In the genomic region with DNA sequence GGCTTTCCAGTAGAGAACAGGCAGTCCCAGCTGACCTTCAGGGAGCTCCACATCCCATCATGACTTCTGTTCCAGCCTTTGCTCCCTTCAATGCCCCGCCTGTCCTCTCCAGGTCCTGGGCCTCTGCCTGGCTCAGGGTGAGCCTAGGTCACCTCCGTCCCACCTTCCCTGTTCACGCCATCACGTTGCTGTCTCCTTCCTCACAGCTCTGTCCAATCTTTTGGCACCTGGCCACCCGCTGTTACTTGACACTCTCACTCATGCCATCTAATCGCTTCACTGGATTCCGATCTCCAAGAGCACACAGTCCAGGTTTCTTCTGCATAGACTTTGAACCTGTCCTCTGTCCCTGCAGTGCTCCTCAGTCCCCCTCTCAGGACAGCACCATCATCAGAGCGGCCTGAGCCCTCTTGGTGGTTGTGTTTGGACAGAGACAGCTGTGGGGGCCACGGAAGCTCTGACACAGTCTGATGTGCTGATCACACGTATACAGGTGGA, we compare ENCODE assay signal across 24 cellular contexts. TPM values are rescaled to one million over a fixed set of nuclear protein-coding genes. Genes with fewer than 3 reads are reported as not detected.
A peak's percentile ranks its signal among the peaks of the same experiment; 100 is the strongest.
DNase-seq lines count a peak whose midpoint lies in the region; ATAC-seq, FAIRE-seq and TF ChIP-seq lines count a peak whose summit lies in the region.
"Had no signal": no experiment of that assay in that cellular context is flagged by ENCODE, and none has a peak within 500 bp of the region (broad histone marks: within the 10 kb centered on the region; RNA-seq: fewer than 3 reads in every experiment).

No MANE protein-coding gene starts in this region.

- no peak for FAIRE-seq in GM12892 (lab: Jason Lieb, UNC)
- FAIRE-seq: GM12891, H54, islet of Langerhans, pancreas had no signal

- no peak for TF ChIP-seq POLR2A in GM12892 (IDR thresholded peaks at IDR 0.05; ENCODE audit: low read depth, low read length)

- H3K4me1 Mint-ChIP-seq in neural crest cell: no peaks in the 10 kb centered on the region
- H3K4me1 Mint-ChIP-seq: stimulated activated memory B cell treated with anti-CD40 and anti-IgM and Interleukin-4, amounts not matched to agents 10 μg/mL and 1 μg/mL and 100 μg/mL, for 72 hours had no signal

- no peaks in the 10 kb centered on the region for H3K9me3 Mint-ChIP-seq in neural crest cell
- H3K9me3 Mint-ChIP-seq: CD4-positive, alpha-beta T cell; stimulated activated memory B cell treated with anti-CD40 and anti-IgM and Interleukin-4, amounts not matched to agents 10 μg/mL and 1 μg/mL and 100 μg/mL, for 72 hours had no signal

- no peak overlapping the region for H3K4me3 Mint-ChIP-seq in neural crest cell
- H3K4me3 Mint-ChIP-seq: CD4-positive, alpha-beta T cell; stimulated activated memory B cell treated with anti-CD40 and anti-IgM and Interleukin-4, amounts not matched to agents 10 μg/mL and 1 μg/mL and 100 μg/mL, for 72 hours had no signal

- no peaks in the 10 kb centered on the region for H3K27me3 Mint-ChIP-seq in neural crest cell (ENCODE audit: low read depth)
- H3K27me3 Mint-ChIP-seq: CD4-positive, alpha-beta T cell; naive B cell; stimulated activated memory B cell treated with anti-CD40 and anti-IgM and Interleukin-4, amounts not matched to agents 10 μg/mL and 1 μg/mL and 100 μg/mL, for 72 hours had no signal

- in situ Hi-C loops in Caki2 (cut with HindIII; ENCODE audit: low pct_unique_long_range_greater_than_20kb, low sequenced_read_pairs): no loop called here

- DNase-seq in Caki2 (ENCODE audit: low read depth) (peak; percentile 72), HuH-7 (ENCODE audit: low spot score) (peak; percentile 65), glomerular visceral epithelial cell (ENCODE audit: extremely low spot score) (peak; percentile 41), neural crest cell (ENCODE audit: low read depth, low spot score) (no peak), GM12892 (ENCODE audit: insufficient read length) (no peak)
- no peak for DNase-seq in activated naive CD4-positive, alpha-beta T cell treated with Interleukin-2 at 50 U/mL for 16 hours
- DNase-seq: activated CD4-positive, alpha-beta T cell treated with anti-CD3 and anti-CD28 coated beads, Interleukin-2, amount 50 U/mL, for 48 hours; activated gamma-delta T cell treated with Interleukin-2 at 50 U/mL for 16 hours; amygdala; CD4-positive, alpha-beta T cell; DMS79 treated with DMSO at 0.1 percent for 48 hours; hypothalamus; naive B cell; NCI-H1092; NCI-H774; pancreas; PC-9; stimulated activated CD4-positive, alpha-beta T cell treated with anti-CD3 and anti-CD28 coated beads, Interleukin-1b, Interleukin-23, amount 100 ng/mL, for 48 hours; WERI-Rb-1 had no signal

- H3K36me3 Mint-ChIP-seq in neural crest cell (ENCODE audit: low read depth): peaks cover 13% of the 10 kb centered on the region

- ATAC-seq in HG03460 (IDR thresholded peaks at IDR 0.05; ENCODE audit: unreplicated experiment): no peak
- ATAC-seq: stimulated activated memory B cell treated with anti-CD40 and anti-IgM and Interleukin-4, amounts not matched to agents 10 μg/mL and 1 μg/mL and 100 μg/mL, for 72 hours had no signal

- no peak for TF ChIP-seq CTCF in neural crest cell (conservative IDR thresholded peaks at IDR 0.05)

- H3K27ac Mint-ChIP-seq in neural crest cell (ENCODE audit: unreplicated experiment): peak overlapping the region; percentile 14
- H3K27ac Mint-ChIP-seq: CD4-positive, alpha-beta T cell; stimulated activated memory B cell treated with anti-CD40 and anti-IgM and Interleukin-4, amounts not matched to agents 10 μg/mL and 1 μg/mL and 100 μg/mL, for 72 hours had no signal

RNA-seq across cellular contexts. Expression of a gene that starts 34.8 kb away (rescaled TPM):
- total RNA-seq in Caki2 (2014; rRNA removed; shearing (Covaris generic); ENCODE audit: low replicate concordance): 8.0 and 11.3 TPM in 2 replicates
- total RNA-seq in neural crest cell: 33.5 and 36.8 TPM in 2 replicates
- 27.5 TPM for polyA plus RNA-seq in GM12892 (2012; ENCODE audit: missing spikeins)

Comparison
In these comparisons a context has a peak if more than half of its experiments do, and no peak if none do; other contexts are left out.
1. DNase-seq: peak in Caki2 (single experiment), HuH-7 (single experiment) and glomerular visceral epithelial cell (single experiment); none in neural crest cell (single experiment), GM12892 (single experiment) and activated naive CD4-positive, alpha-beta T cell treated with Interleukin-2 at 50 U/mL for 16 hours (single experiment).